ENCODE assay signal across 14 cellular contexts in the genomic region with DNA sequence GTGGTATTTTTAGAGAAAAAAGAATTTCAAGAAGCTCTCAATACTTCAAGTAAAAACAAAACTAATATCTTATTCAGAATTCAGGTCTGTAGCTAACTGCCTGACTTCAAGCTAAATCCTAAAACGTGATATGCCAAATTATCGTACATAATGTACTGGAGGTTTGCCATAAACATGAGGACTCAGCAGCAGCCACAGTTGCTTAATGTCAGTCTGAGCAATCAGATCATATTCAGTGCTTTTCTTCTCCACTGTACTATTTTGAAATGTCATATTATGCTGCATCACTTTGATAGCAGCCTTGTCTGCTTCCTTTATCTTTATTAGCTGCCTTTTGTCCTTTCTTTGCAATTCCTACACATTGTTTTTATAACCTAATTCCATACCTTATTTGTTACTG.
A peak's percentile ranks its signal among the peaks of the same experiment; 100 is the strongest.
DNase-seq lines count a peak whose midpoint lies in the region; ATAC-seq and TF ChIP-seq lines count a peak whose summit lies in the region.
"Had no signal": no experiment of that assay in that cellular context is flagged by ENCODE, and none has a peak within 500 bp of the region (broad histone marks: within the 10 kb centered on the region; RNA-seq: fewer than 3 reads in every experiment).

No MANE protein-coding gene starts in this region.

- H4K91ac ChIP-seq in IMR-90 (ENCODE audit: insufficient read depth, low read depth, low read length): no peak overlapping the region

- H3K36me3 ChIP-seq in IMR-90 (ENCODE audit: control insufficient read depth, insufficient read depth, low read length): no peaks in the 10 kb centered on the region
- H3K36me3 ChIP-seq in BE2C: no peaks in the 10 kb centered on the region
- H3K36me3 ChIP-seq: BLaER1 treated with 17β-estradiol and CSF1 and Interleukin-3, amounts not matched to agents 10 nM and 100 nM; SJSA1 had no signal

- H4K8ac ChIP-seq in IMR-90 (ENCODE audit: low read depth in 2 of 2, low read length in 2 of 2): no peak overlapping the region

- H2BK15ac ChIP-seq in IMR-90 (ENCODE audit: low read depth, low read length): no peak overlapping the region

- no peak overlapping the region for H3K23ac ChIP-seq in IMR-90 (ENCODE audit: low read depth, low read length)

- WGBS in IMR-90 (ENCODE audit: extremely low coverage in 2 of 2, insufficient read length in 1 of 2), 2 experiments: no CpG with 5 or more reads among the region's 2 CpGs

- no peak overlapping the region for H3K56ac ChIP-seq in IMR-90 (ENCODE audit: extremely low read depth, insufficient read depth, low read length)

- H3K4me2 ChIP-seq in IMR-90 (ENCODE audit: low read depth, low read length): no peak overlapping the region
- H3K4me2 ChIP-seq: BLaER1 treated with 17β-estradiol and CSF1 and Interleukin-3, amounts not matched to agents 10 nM and 100 nM had no signal

- no peak overlapping the region for H3K4me3 ChIP-seq in IMR-90 (ENCODE audit: insufficient read depth, low read depth, low read length)
- no peak overlapping the region for H3K4me3 ChIP-seq in fibroblast of pulmonary artery (replicated peaks; ENCODE audit: low read depth, low read length)
- no peak overlapping the region for H3K4me3 ChIP-seq in BE2C (ENCODE audit: low read depth, low read length)
- H3K4me3 ChIP-seq: BLaER1 treated with 17β-estradiol and CSF1 and Interleukin-3, amounts not matched to agents 10 nM and 100 nM; SJSA1 had no signal

- no peak for TF ChIP-seq POLR2A in IMR-90 (IDR thresholded peaks at IDR 0.05; ENCODE audit: low read depth, low read length)

- H3K14ac ChIP-seq in IMR-90 (replicated peaks; ENCODE audit: low read depth, low read length): no peak overlapping the region

- H2BK20ac ChIP-seq in IMR-90 (ENCODE audit: low read depth, low read length): no peak overlapping the region

- intact Hi-C loops in IMR-90 (cut with micrococcal nuclease): no loop called here

- no peaks in the 10 kb centered on the region for H3K9me1 ChIP-seq in IMR-90 (ENCODE audit: insufficient read depth, low read length)

- no peak overlapping the region for H3K18ac ChIP-seq in IMR-90 (ENCODE audit: low read depth, low read length)

- POLR2A ChIA-PET in IMR-90 (lab: Charles Lee; ENCODE audit: unreplicated experiment): no interaction called here

- TF ChIP-seq CTCF in IMR-90 (conservative IDR thresholded peaks at IDR 0.05; ENCODE audit: low read depth, low read length): no peak
- TF ChIP-seq CTCF in fibroblast of pulmonary artery (IDR thresholded peaks at IDR 0.05; ENCODE audit: low read length, missing control alignments): no peak
- no peak for TF ChIP-seq CTCF in BE2C (IDR thresholded peaks at IDR 0.05; ENCODE audit: low read depth, low read length)

- no peaks in the 10 kb centered on the region for H3K79me1 ChIP-seq in IMR-90 (ENCODE audit: low read depth in 1 of 2, low read length in 2 of 2)

- H3K9me3 ChIP-seq in IMR-90 (ENCODE audit: control insufficient read depth, insufficient read depth, low read length): no peaks in the 10 kb centered on the region
- H3K9me3 ChIP-seq in BE2C: no peaks in the 10 kb centered on the region
- H3K9me3 ChIP-seq: BLaER1 treated with 17β-estradiol and CSF1 and Interleukin-3, amounts not matched to agents 10 nM and 100 nM; SJSA1 had no signal

- CTCF ChIA-PET in IMR-90 (lab: Yijun Ruan, JAX): no interaction called here

- H3K4ac ChIP-seq in IMR-90 (ENCODE audit: low read depth, low read length): no peak overlapping the region

- peak; percentile 52 for DNase-seq in IMR-90
- DNase-seq in fibroblast of pulmonary artery (ENCODE audit: low read depth): peak; percentile 41
- DNase-seq in GDM1 (lab: John Stamatoyannopoulos, UW): no peak
- DNase-seq in NCI-H2171 treated with DMSO at 0.1 percent for 48 hours (lab: John Stamatoyannopoulos, UW): no peak
- no peak for DNase-seq in BE2C
- DNase-seq in GM19238 (ENCODE audit: insufficient read length, low spot score): no peak
- DNase-seq: DMS 273 treated with DMSO at 0.1 percent for 48 hours, NCI-H1930, NCI-H446, NCI-H69 had no signal

- H3K4me1 ChIP-seq in IMR-90 (ENCODE audit: control insufficient read depth, insufficient read depth, low read length) (no peaks in the 10 kb centered on the region), BE2C (no peaks in the 10 kb centered on the region)
- H3K4me1 ChIP-seq: BLaER1 treated with 17β-estradiol and CSF1 and Interleukin-3, amounts not matched to agents 10 nM and 100 nM; SJSA1 had no signal

- H3K27ac ChIP-seq in IMR-90 (ENCODE audit: insufficient read depth, low read length): no peak overlapping the region
- H3K27ac ChIP-seq: BLaER1 treated with 17β-estradiol and CSF1 and Interleukin-3, amounts not matched to agents 10 nM and 100 nM; RWPE1; SJSA1 had no signal

- H3K9ac ChIP-seq in IMR-90 (ENCODE audit: low read depth, low read length): no peak overlapping the region
- H3K9ac ChIP-seq: BLaER1 treated with 17β-estradiol and CSF1 and Interleukin-3, amounts not matched to agents 10 nM and 100 nM had no signal

- H2BK120ac ChIP-seq in IMR-90 (ENCODE audit: low read depth, low read length): no peak overlapping the region

- no peak for TF ChIP-seq RAD21 in IMR-90 (IDR thresholded peaks at IDR 0.05; ENCODE audit: low read length)

- no peak overlapping the region for H2BK5ac ChIP-seq in IMR-90 (ENCODE audit: low read depth, low read length, poor library complexity, severe bottlenecking)

- in situ Hi-C loops in IMR-90 (cut with MboI; ENCODE audit: low sequenced_read_pairs): no loop called here

- no peaks in the 10 kb centered on the region for H3K27me3 ChIP-seq in IMR-90 (ENCODE audit: control insufficient read depth, insufficient read depth, low read length)
- no peaks in the 10 kb centered on the region for H3K27me3 ChIP-seq in BE2C
- H3K27me3 ChIP-seq: BLaER1 treated with 17β-estradiol and CSF1 and Interleukin-3, amounts not matched to agents 10 nM and 100 nM; SJSA1 had no signal

- no peak overlapping the region for H2AK9ac ChIP-seq in IMR-90 (replicated peaks; ENCODE audit: low read depth, low read length, poor library complexity)

- no peak overlapping the region for H4K5ac ChIP-seq in IMR-90 (ENCODE audit: low read depth, low read length)

- dilution Hi-C loops in IMR-90 (cut with HindIII; ENCODE audit: low sequenced_read_pairs, unreplicated experiment): no loop called here

- no peaks in the 10 kb centered on the region for H4K20me1 ChIP-seq in IMR-90 (ENCODE audit: insufficient read depth, low read length)
- H4K20me1 ChIP-seq: BLaER1 treated with 17β-estradiol and CSF1 and Interleukin-3, amounts not matched to agents 10 nM and 100 nM had no signal

- no peak for ATAC-seq in IMR-90 (ENCODE audit: low read depth)
- peak; percentile 26; the same call in 2 of the 3 replicates for ATAC-seq in SK-N-SH treated with all-trans-retinoic acid at 6 μM for 48 hours

- BruUV-seq in IMR-90 (replicated peaks; lab: Mats Ljungman, UMichigan): no TSS peak

- no peak overlapping the region for H2AFZ ChIP-seq in IMR-90 (replicated peaks; ENCODE audit: low read length, poor library complexity)

- H2AK5ac ChIP-seq in IMR-90 (ENCODE audit: low read depth, low read length): no peak overlapping the region

TF ChIP-seq in IMR-90, 13 proteins besides CTCF, POLR2A, EP300 and RAD21:
- TF ChIP-seq, protein P1, sequence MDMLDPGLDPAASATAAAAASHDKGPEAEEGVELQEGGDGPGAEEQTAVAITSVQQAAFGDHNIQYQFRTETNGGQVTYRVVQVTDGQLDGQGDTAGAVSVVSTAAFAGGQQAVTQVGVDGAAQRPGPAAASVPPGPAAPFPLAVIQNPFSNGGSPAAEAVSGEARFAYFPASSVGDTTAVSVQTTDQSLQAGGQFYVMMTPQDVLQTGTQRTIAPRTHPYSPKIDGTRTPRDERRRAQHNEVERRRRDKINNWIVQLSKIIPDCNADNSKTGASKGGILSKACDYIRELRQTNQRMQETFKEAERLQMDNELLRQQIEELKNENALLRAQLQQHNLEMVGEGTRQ (IDR thresholded peaks at IDR 0.05; ENCODE audit: low read depth, low read length): no peak
- TF ChIP-seq CEBPB (IDR thresholded peaks at IDR 0.05; ENCODE audit: low read depth, low read length): peak; percentile 38; the same call in 1 of the 2 replicates
TF ChIP-seq in IMR-90: peak in this region for 1.

TF ChIP-seq in SK-N-SH treated with all-trans-retinoic acid at 6 μM for 48 hours, 23 proteins besides CTCF, POLR2A, EP300 and RAD21:
- TF ChIP-seq ZC3H10 (CRISPR knock-in tag; IDR thresholded peaks at IDR 0.05): no peak
- no peak for TF ChIP-seq ZNF8 (CRISPR knock-in tag; IDR thresholded peaks at IDR 0.05)

Comparison
In these comparisons a context has a peak if more than half of its experiments do, and no peak if none do; other contexts are left out.
1. DNase-seq: peak in IMR-90 (single experiment) and fibroblast of pulmonary artery (single experiment); none in GDM1 (single experiment), NCI-H2171 treated with DMSO at 0.1 percent for 48 hours (single experiment), BE2C (single experiment) and GM19238 (single experiment).